In the genomic region with DNA sequence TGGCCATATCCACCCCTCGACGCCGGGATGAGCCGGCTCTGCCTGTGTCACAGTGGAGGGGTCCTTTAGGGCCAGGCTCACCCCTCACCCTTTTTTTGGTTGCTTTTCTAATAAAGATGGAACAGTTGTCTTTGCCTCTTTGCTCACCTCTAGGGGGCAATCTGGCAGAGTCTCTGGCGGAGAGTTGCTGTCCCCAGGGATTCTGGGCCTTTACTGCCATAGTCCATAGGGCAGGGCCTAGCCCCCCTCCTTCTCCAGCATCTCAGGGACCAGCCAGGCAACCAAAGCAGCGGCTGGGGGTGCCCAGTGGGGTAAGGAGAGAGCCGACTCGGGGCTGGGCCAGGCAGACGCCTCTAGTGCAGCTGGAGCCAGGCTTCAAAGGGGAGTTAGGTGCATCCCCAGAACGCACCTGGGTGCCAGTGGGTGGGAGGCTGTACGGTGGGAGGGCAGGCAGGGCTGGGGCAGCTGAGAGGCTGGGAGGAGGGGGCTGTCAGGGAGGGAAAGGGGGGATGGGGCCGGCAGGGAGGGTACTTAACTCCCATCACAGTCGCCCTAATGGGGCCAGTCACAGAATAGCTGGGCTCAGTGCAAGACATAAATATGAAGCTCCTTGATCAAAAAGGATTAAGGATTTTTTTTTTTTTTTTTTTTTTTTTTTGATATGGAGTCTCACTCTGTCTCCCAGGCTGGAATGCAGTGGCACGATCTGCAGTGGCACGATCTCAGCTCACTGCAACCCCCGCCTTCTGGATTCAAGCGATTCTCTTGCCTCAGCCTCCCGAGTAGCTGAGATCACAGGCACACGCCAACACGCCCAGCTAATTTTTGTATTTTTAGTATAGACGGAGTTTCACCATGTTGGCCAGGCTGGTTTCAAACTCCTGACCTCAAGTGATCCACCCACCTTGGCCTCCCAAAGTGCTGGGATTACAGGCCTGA, we compare ENCODE assay signal across 10 cellular contexts. TPM values are rescaled to one million over a fixed set of nuclear protein-coding genes. Genes with fewer than 3 reads are reported as not detected.
DNase-seq lines count a peak whose midpoint lies in the region; ATAC-seq and TF ChIP-seq lines count a peak whose summit lies in the region.
"Had no signal": no experiment of that assay in that cellular context is flagged by ENCODE, and none has a peak within 500 bp of the region (broad histone marks: within the 10 kb centered on the region; RNA-seq: fewer than 3 reads in every experiment).

No MANE protein-coding gene starts in this region.

- TF ChIP-seq CTCF in OCI-LY7 (conservative IDR thresholded peaks at IDR 0.05; ENCODE audit: low read length) = peak; percentile 77
- peak; percentile 22 to 40 for TF ChIP-seq CTCF in fibroblast of lung (conservative IDR thresholded peaks at IDR 0.05 in 1 of 2, IDR thresholded peaks at IDR 0.05 in 1 of 2; ENCODE audit: low read depth in 1 of 2, low read length in 2 of 2)

- CTCF ChIA-PET in OCI-LY7 (lab: Charles Lee; ENCODE audit: unreplicated experiment) = interaction anchor here (0.6 to 1.2 kb wide), 2 partner anchors 22 to 166 kb away, joined by 3 to 4 read pairs; no protein-coding TSS in a partner anchor

- BruUV-seq in OCI-LY7 (replicated peaks; lab: Mats Ljungman, UMichigan) = no TSS peak

- intact Hi-C loops in OCI-LY7 (cut with micrococcal nuclease; ENCODE audit: unreplicated experiment) = loop anchor here (5.0 kb wide), 1 partner anchor 191 kb away; no protein-coding TSS in a partner anchor

- H3K9me3 Mint-ChIP-seq in activated naive CD4-positive, alpha-beta T cell treated with anti-CD3 and anti-CD28 coated beads, Interleukin-2, amount 50 U/mL, for 72 hours = no peaks in the 10 kb centered on the region

- no peak for ATAC-seq in activated naive CD4-positive, alpha-beta T cell treated with anti-CD3 and anti-CD28 coated beads, Interleukin-2, amount 50 U/mL, for 72 hours
- no peak for ATAC-seq in HG03135 (IDR thresholded peaks at IDR 0.05; ENCODE audit: unreplicated experiment)

- POLR2A ChIA-PET in OCI-LY7 (lab: Charles Lee) = interaction anchor here (0.9 kb wide), 1 partner anchor 26 kb away, joined by 5 read pairs; no protein-coding TSS in a partner anchor

- H3K79me2 ChIP-seq in OCI-LY7 (ENCODE audit: insufficient read depth, low read depth, low read length) = no peaks in the 10 kb centered on the region
- no peaks in the 10 kb centered on the region for H3K79me2 ChIP-seq in fibroblast of lung (ENCODE audit: control insufficient read depth, insufficient read depth, low read length)

- no peaks in the 10 kb centered on the region for H3K9me2 ChIP-seq in OCI-LY7 (ENCODE audit: insufficient read depth, low read length)

- H3K27ac ChIP-seq in OCI-LY7 (ENCODE audit: low read depth, low read length, poor library complexity, severe bottlenecking) (no peak overlapping the region), fibroblast of lung (ENCODE audit: insufficient read depth, low read length) (no peak overlapping the region), thymus (ENCODE audit: low read depth) (peak overlapping the region; percentile 25)

- no peak for DNase-seq in activated naive CD4-positive, alpha-beta T cell treated with anti-CD3 and anti-CD28 coated beads, Interleukin-2, amount 50 U/mL, for 72 hours (ENCODE audit: low spot score in 2 of 2)
- no peak for DNase-seq in activated naive CD4-positive, alpha-beta T cell treated with anti-CD3 and anti-CD28 coated beads, Interleukin-2, amount 50 U/mL, for 16 hours
- DNase-seq in OCI-LY7 (ENCODE audit: low spot score) (peak; percentile 55), fibroblast of lung (ENCODE audit: low read depth in 2 of 2) (no peak), cerebellum (ENCODE audit: low spot score) (no peak), HPDE6-E6E7 (ENCODE audit: extremely low spot score) (no peak)
- DNase-seq: activated CD8-positive, alpha-beta memory T cell treated with anti-CD3 and anti-CD28 coated beads for 24 hours; CD4-positive, CD25-positive, alpha-beta regulatory T cell had no signal

- no peak overlapping the region for H2AFZ ChIP-seq in OCI-LY7 (ENCODE audit: low read length)
- H2AFZ ChIP-seq in fibroblast of lung (ENCODE audit: low read length) = no peak overlapping the region

- H3K4me2 ChIP-seq in OCI-LY7 (ENCODE audit: low read length) (no peak overlapping the region), fibroblast of lung (ENCODE audit: extremely low read depth, insufficient read depth, low read length) (no peak overlapping the region)

- no peak overlapping the region for H3K4me3 ChIP-seq in OCI-LY7 (ENCODE audit: low read depth, low read length, poor library complexity, severe bottlenecking)
- H3K4me3 ChIP-seq in fibroblast of lung (replicated peaks in 1 of 4; ENCODE audit: control extremely low read depth in 1 of 4, insufficient read depth in 1 of 4, low read depth in 3 of 4, low read length in 4 of 4) = no peak overlapping the region
- no peak overlapping the region for H3K4me3 ChIP-seq in thymus (ENCODE audit: low read length)

- no peaks in the 10 kb centered on the region for H4K20me1 ChIP-seq in OCI-LY7 (ENCODE audit: insufficient read depth, low read length)
- H4K20me1 ChIP-seq in fibroblast of lung (ENCODE audit: control insufficient read depth, extremely low read depth, insufficient read depth, low read length) = no peaks in the 10 kb centered on the region

- H3K27ac Mint-ChIP-seq in activated naive CD4-positive, alpha-beta T cell treated with anti-CD3 and anti-CD28 coated beads, Interleukin-2, amount 50 U/mL, for 72 hours = peak overlapping the region; percentile 49 to 63
- H3K27ac Mint-ChIP-seq: CD4-positive, CD25-positive, alpha-beta regulatory T cell had no signal

- no peaks in the 10 kb centered on the region for H3K36me3 Mint-ChIP-seq in activated naive CD4-positive, alpha-beta T cell treated with anti-CD3 and anti-CD28 coated beads, Interleukin-2, amount 50 U/mL, for 72 hours
- H3K36me3 Mint-ChIP-seq: CD4-positive, CD25-positive, alpha-beta regulatory T cell had no signal

- H3K36me3 ChIP-seq in OCI-LY7 (ENCODE audit: insufficient read depth, low read length) (peaks cover 6% of the 10 kb centered on the region; the same call in 1 of the 2 replicates), fibroblast of lung (ENCODE audit: control insufficient read depth, insufficient read depth, low read length) (peaks cover 13% of the 10 kb centered on the region), thymus (ENCODE audit: control insufficient read depth, insufficient read depth) (peaks cover 48% of the 10 kb centered on the region)

- no peaks in the 10 kb centered on the region for H3K4me1 ChIP-seq in OCI-LY7 (ENCODE audit: insufficient read depth, low read length, poor library complexity, severe bottlenecking)
- peaks cover 2% of the 10 kb centered on the region for H3K4me1 ChIP-seq in fibroblast of lung (ENCODE audit: control insufficient read depth, extremely low read depth, insufficient read depth, low read length)
- peaks cover 7% of the 10 kb centered on the region for H3K4me1 ChIP-seq in thymus (ENCODE audit: control insufficient read depth, insufficient read depth, low read length)

- H3K27me3 ChIP-seq in fibroblast of lung (ENCODE audit: control insufficient read depth, insufficient read depth, low read length) = no peaks in the 10 kb centered on the region
- H3K27me3 ChIP-seq in thymus (ENCODE audit: control insufficient read depth, insufficient read depth) = no peaks in the 10 kb centered on the region

- 73% methylated on average over 21 of the region's 21 CpGs for WGBS in thymus

- no peaks in the 10 kb centered on the region for H3K9me3 ChIP-seq in OCI-LY7 (ENCODE audit: low read length)
- no peaks in the 10 kb centered on the region for H3K9me3 ChIP-seq in fibroblast of lung (ENCODE audit: control insufficient read depth, insufficient read depth, low read depth, low read length)
- H3K9me3 ChIP-seq in thymus (ENCODE audit: control insufficient read depth) = no peaks in the 10 kb centered on the region

- no peak overlapping the region for H3K9ac ChIP-seq in fibroblast of lung (ENCODE audit: insufficient read depth, low read length)

RNA-seq across cellular contexts. Expression of a gene that starts 2.5 kb away (rescaled TPM):
- 1 to 10 TPM in 1 of 2 donors, under 1 TPM in 1; 0.20 to 1.6 TPM for total RNA-seq in activated naive CD4-positive, alpha-beta T cell treated with anti-CD3 and anti-CD28 coated beads, Interleukin-2, amount 50 U/mL, for 72 hours
- total RNA-seq in OCI-LY7 (2014; rRNA removed; shearing (Covaris generic)) = 0.41 and 0.54 TPM in 2 replicates
- 0.38 and 0.39 TPM in 2 replicates for total RNA-seq in OCI-LY7 (2022)
- 0.77 and 10.6 TPM in 2 replicates for total RNA-seq in fibroblast of lung
- polyA plus RNA-seq in fibroblast of lung = 10.5 and 11.9 TPM in 2 replicates
- polyA plus RNA-seq in fibroblast of lung (2012) = 18.5 and 23.8 TPM in 2 replicates
- polyA minus RNA-seq in fibroblast of lung (ENCODE audit: low replicate concordance) = 14.8 and 45.0 TPM in 2 replicates
- polyA plus RNA-seq in thymus = 4.1 TPM
- 0.54 TPM for total RNA-seq in cerebellum
